ENCODE assay signal across 8 cellular contexts in the genomic region with DNA sequence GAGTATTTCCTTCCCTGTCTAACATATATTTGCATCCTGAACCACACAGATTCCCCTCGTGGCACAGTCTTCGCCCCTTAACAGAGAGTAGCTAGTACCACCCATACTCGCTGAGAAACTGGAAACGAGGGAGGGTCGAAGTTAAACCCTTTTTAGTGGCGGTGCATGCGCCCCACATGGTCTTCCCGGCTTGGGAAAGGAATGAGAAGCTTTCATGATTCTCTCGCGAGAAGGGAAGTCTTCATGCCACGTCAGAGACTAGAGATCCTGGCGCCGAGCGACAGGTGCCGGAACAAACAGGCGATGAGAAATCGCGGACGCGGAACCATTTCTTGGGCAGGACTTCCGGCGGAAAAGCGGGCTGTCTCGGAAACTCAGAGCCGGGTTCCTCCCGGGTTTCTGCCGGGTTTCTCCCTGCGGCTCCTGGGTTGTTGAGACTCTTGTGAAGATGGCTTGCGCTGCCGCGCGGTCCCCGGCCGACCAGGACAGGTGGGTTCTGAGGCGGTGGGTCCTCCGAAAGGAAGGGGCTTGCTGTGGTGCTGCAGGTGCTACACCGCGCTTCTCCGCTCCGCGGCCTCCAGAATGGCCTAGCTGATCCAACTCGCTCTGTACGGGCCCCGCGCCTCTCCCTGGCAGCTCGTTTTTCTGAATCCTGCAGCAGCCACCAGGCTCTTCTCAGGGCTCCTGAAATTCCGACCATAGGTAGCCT. TPM values are rescaled to one million over a fixed set of nuclear protein-coding genes. Genes with fewer than 3 reads are reported as not detected.
DNase-seq lines count a peak whose midpoint lies in the region; ATAC-seq, FAIRE-seq and TF ChIP-seq lines count a peak whose summit lies in the region.

TSS of gene SRP19 (plus strand) at position 359 of the 709 bp plus-strand sequence. CDS start at position 449, 90 bp downstream.

- peaks cover 4 to 33% (median 10%) of the 10 kb centered on the region in 4 experiments; a peak in 7 of 8 replicates for H3K36me3 ChIP-seq in H1 (ENCODE audit: control insufficient read depth in 2 of 4, insufficient read depth in 4 of 4, low read length in 3 of 4)

- 0 out of 2 replicates have a peak, but pooled peaks cover 3% of the 10 kb centered on the region for H3K23me2 ChIP-seq in H1 (ENCODE audit: low read depth, low read length)

- WGBS in H1 (ENCODE audit: extremely low coverage in 1 of 2, insufficient coverage in 1 of 2, insufficient read length in 1 of 2, insufficient replicate concordance in 2 of 2, low coverage in 1 of 2, low lambda C conversion rate in 2 of 2, missing lambda C conversion rate in 1 of 2), 2 experiments = 4% methylated on average over 47 of the region's 47 CpGs; no CpG with 5 or more reads in 1 of the 2 experiments

- no peak within 1 kb of the TSS for H2BK20ac ChIP-seq in H1 (ENCODE audit: low read length)

- H3K36me3 Mint-ChIP-seq in memory B cell = peaks cover 3% of the 10 kb centered on the region

- peak within 1 kb of the TSS; percentile 85 to 98 (median 92) for H3K9ac ChIP-seq in H1 (replicated peaks in 1 of 4; ENCODE audit: extremely low read depth in 1 of 4, low read depth in 3 of 4, low read length in 3 of 4)

- peak within 1 kb of the TSS; percentile 96 for H2AFZ ChIP-seq in H1 (ENCODE audit: low read length)

- peaks cover 14% of the 10 kb centered on the region for H3K4me1 Mint-ChIP-seq in memory B cell

- peak; percentile 63 to 83 for TF ChIP-seq POLR2A in H1 (IDR thresholded peaks at IDR 0.05; ENCODE audit: control extremely low read depth in 1 of 2, low read depth in 2 of 2, low read length in 2 of 2)

- H2BK5ac ChIP-seq in H1 (ENCODE audit: low read depth, low read length) = peak within 1 kb of the TSS; percentile 80

- peak within 1 kb of the TSS; percentile 47 for H4K5ac ChIP-seq in H1 (ENCODE audit: insufficient read length, low read depth, low read length)

- H3K9me3 Mint-ChIP-seq in memory B cell = peaks cover 3% of the 10 kb centered on the region

- no peak for TF ChIP-seq RAD21 in H1 (IDR thresholded peaks at IDR 0.05 in 1 of 2, conservative IDR thresholded peaks at IDR 0.05 in 1 of 2; ENCODE audit: low read depth in 2 of 2, low read length in 2 of 2)

- H3K79me2 ChIP-seq in H1 (ENCODE audit: control insufficient read depth in 1 of 2, insufficient read depth in 2 of 2, low read length in 2 of 2) = peaks cover 11 to 33% of the 10 kb centered on the region in 2 experiments; a peak in 3 of 4 replicates

- peak within 1 kb of the TSS; percentile 90 to 96 (median 93) for H3K4me3 ChIP-seq in H1 (ENCODE audit: extremely low read depth in 1 of 4, insufficient read depth in 2 of 4, low read depth in 3 of 4, low read length in 4 of 4)

- H3K9me3 ChIP-seq in H1 (ENCODE audit: insufficient read depth in 2 of 2, low read depth in 1 of 2, low read length in 1 of 2) = no peaks in the 10 kb centered on the region

- 0 out of 2 replicates have a peak within 1 kb of the TSS, but pooled peaks have one; percentile 43 for H2AK5ac ChIP-seq in H1 (ENCODE audit: low read depth, low read length)

- H3K14ac ChIP-seq in H1 (ENCODE audit: insufficient read length) = no peak within 1 kb of the TSS

- FAIRE-seq in H1 (lab: Jason Lieb, UNC) = peak; percentile 92

- H4K20me1 ChIP-seq in H1 (replicated peaks in 1 of 2; ENCODE audit: control insufficient read depth in 1 of 2, insufficient read depth in 2 of 2, low read length in 2 of 2) = peaks cover 0 to 2% of the 10 kb centered on the region in 2 experiments

- peaks cover 3% of the 10 kb centered on the region for H3K27me3 Mint-ChIP-seq in memory B cell

- H3K27ac Mint-ChIP-seq in memory B cell = peak within 1 kb of the TSS; percentile 96

- H3K56ac ChIP-seq in H1 (replicated peaks; ENCODE audit: insufficient read length, low read depth, low read length) = peak within 1 kb of the TSS; percentile 73

- ATAC-seq in GM21360 (IDR thresholded peaks at IDR 0.05; ENCODE audit: unreplicated experiment) (peak; percentile 98), memory B cell (ENCODE audit: low read depth) (peak; percentile 95)

- H3K4ac ChIP-seq in H1 (replicated peaks; ENCODE audit: insufficient read length, low read depth, low read length) = no peak within 1 kb of the TSS

- H4K91ac ChIP-seq in H1 (replicated peaks; ENCODE audit: insufficient read length, low read length) = no peak within 1 kb of the TSS

- peaks cover 0 to 9% (median 5%) of the 10 kb centered on the region in 4 experiments; a peak in 5 of 7 replicates for H3K4me1 ChIP-seq in H1 (replicated peaks in 1 of 4; ENCODE audit: control insufficient read depth in 3 of 4, insufficient read depth in 4 of 4, low read length in 3 of 4)

- CTCF ChIA-PET in H1 (lab: Charles Lee; ENCODE audit: partially characterized antibody) = interaction anchor here (1.0 to 4.1 kb wide), 2 partner anchors 13 to 15 kb away, joined by 3 to 20 read pairs; no protein-coding TSS in a partner anchor

- no peak for TF ChIP-seq EP300 in H1 (IDR thresholded peaks at IDR 0.05; ENCODE audit: borderline replicate concordance in 1 of 2, low read depth in 2 of 2, low read length in 2 of 2)

- peak within 1 kb of the TSS; percentile 96 for H3K4me3 Mint-ChIP-seq in memory B cell

- DNase-seq in COLO829 (ENCODE audit: low spot score) (peak; percentile 95), HT1080 (ENCODE audit: low read depth) (peak; percentile 95), NOMO-1 treated with DMSO at 0.1 percent for 48 hours (lab: John Stamatoyannopoulos, UW; ENCODE audit: unreplicated experiment) (peak; percentile 97), H1 (ENCODE audit: low read depth in 1 of 2, low spot score in 2 of 2) (peak; percentile 90 to 92), memory B cell (ENCODE audit: low spot score in 2 of 2) (peak; percentile 83 to 91)
- DNase-seq in activated CD8-positive, alpha-beta memory T cell treated with anti-CD3 and anti-CD28 coated beads for 4 hours (ENCODE audit: low read depth in 2 of 2) = peak; percentile 77 to 79
- peak; percentile 68 for DNase-seq in stimulated activated CD8-positive, alpha-beta memory T cell treated with anti-CD3 and anti-CD28 coated beads, Interleukin-12 subunit alpha, Interleukin-12 subunit beta, amount 100 ng/mL, for 24 hours (ENCODE audit: extremely low read depth)

- H2BK120ac ChIP-seq in H1 (replicated peaks; ENCODE audit: low read depth, low read length) = no peak within 1 kb of the TSS

- POLR2A ChIA-PET in H1 (lab: Charles Lee; ENCODE audit: partially characterized antibody) = interaction anchor here (0.6 to 2.4 kb wide), 18 partner anchors 9 to 214 kb away, joined by 3 to 12 read pairs (median 3); partner anchors contain the start of genes DCP2 and REEP5

- H3K27me3 ChIP-seq in H1 (replicated peaks in 1 of 4; ENCODE audit: control insufficient read depth in 3 of 4, extremely low read depth in 1 of 4, insufficient read depth in 3 of 4, low read length in 3 of 4) = no peaks in the 10 kb centered on the region; a peak in 2 of 7 replicates

- H3K4me2 ChIP-seq in H1 (ENCODE audit: insufficient read depth in 1 of 2, low read depth in 2 of 2, low read length in 2 of 2) = peak within 1 kb of the TSS; percentile 58 to 77

- H3K18ac ChIP-seq in H1 (ENCODE audit: extremely low read depth, low read length) = peak within 1 kb of the TSS; percentile 76

- no peaks in the 10 kb centered on the region for H3K79me1 ChIP-seq in H1 (ENCODE audit: low read depth, low read length)

- H3K27ac ChIP-seq in H1 (ENCODE audit: low read depth, low read length) = peak within 1 kb of the TSS; percentile 59; the same call in 1 of the 2 replicates

- peak within 1 kb of the TSS; percentile 96; the same call in 1 of the 2 replicates for H4K8ac ChIP-seq in H1 (ENCODE audit: extremely low read depth, insufficient read depth, low read length)

- no peak within 1 kb of the TSS; the same call in 1 of the 2 replicates for H2BK12ac ChIP-seq in H1 (ENCODE audit: low read depth, low read length)

- no peak within 1 kb of the TSS for H2BK15ac ChIP-seq in H1 (ENCODE audit: low read length)

- H3K23ac ChIP-seq in H1 (ENCODE audit: insufficient read length) = no peak within 1 kb of the TSS

- TF ChIP-seq CTCF in H1 (IDR thresholded peaks at IDR 0.05; ENCODE audit: control extremely low read depth in 1 of 3, insufficient read depth in 1 of 3, low read depth in 1 of 3, low read length in 3 of 3) = peak in 1 of 3 experiments; percentile 4; a peak in 1 of 4 replicates

TF ChIP-seq in H1, 55 proteins besides CTCF, POLR2A, EP300 and RAD21 (continues in another document):
- TF ChIP-seq CREB1 (IDR thresholded peaks at IDR 0.05) (peak; percentile 89), ASH2L (IDR thresholded peaks at IDR 0.05; ENCODE audit: low read length) (peak; percentile 91), SRF (IDR thresholded peaks at IDR 0.05; ENCODE audit: low read depth, low read length) (peak; percentile 50; the same call in 1 of the 2 replicates), CBX5 (IDR thresholded peaks at IDR 0.05; ENCODE audit: low read depth, low read length) (no peak), ATF2 (IDR thresholded peaks at IDR 0.05; ENCODE audit: low read length) (peak; percentile 94)

RNA-seq across cellular contexts. Expression of gene SRP19, which starts in this region (rescaled TPM):
- total RNA-seq in HT1080 (2014; rRNA removed; shearing (Covaris generic)) = 75.9 and 81.1 TPM in 2 replicates
- 119 and 136 TPM in 2 replicates for polyA plus RNA-seq in HT1080 (2015; cell fraction: cytosol; rRNA removed)
- polyA plus RNA-seq in HT1080 (2015; cell fraction: nucleus; rRNA removed) = 65.4 and 70.4 TPM in 2 replicates
- total RNA-seq in H1 (2021; fragmentation: NEBNext Ultra II Directional; extraction: Animal tissue kit (Norgen Biotek cat#: 25700)) = 78.6 and 79.9 TPM in 2 replicates
- polyA plus RNA-seq in H1 (2011; rRNA removed) = 14.2 and 27.5 TPM in 2 replicates
- polyA plus RNA-seq in H1 (2011; cell fraction: cytosol; rRNA removed) = 64.8 TPM
- 4.4 TPM for polyA plus RNA-seq in H1 (2011; cell fraction: nucleus; rRNA removed)
- 68.6 to 119 TPM (median 74.7 TPM) in 4 replicates for polyA plus RNA-seq in H1 (2012, experiment 1 of 2)
- 26.1 TPM for polyA plus RNA-seq in H1 (2012, experiment 2 of 2)
- 110 TPM for polyA plus RNA-seq in H1 (2013, experiment 1 of 2)
- 108 TPM for polyA plus RNA-seq in H1 (2013, experiment 2 of 2)
- 7.9 and 9.2 TPM in 2 replicates for polyA minus RNA-seq in H1 (2011; rRNA and poly(A)+ RNA removed)
- 14.5 TPM for polyA minus RNA-seq in H1 (2011; cell fraction: cytosol; rRNA and poly(A)+ RNA removed)
- polyA minus RNA-seq in H1 (2011; cell fraction: nucleus; rRNA and poly(A)+ RNA removed) = 12.7 TPM

Comparison
In these comparisons a context has a peak if more than half of its experiments do, and no peak if none do; other contexts are left out.
1. Peak in every context shown above with its lines: DNase-seq, ATAC-seq, H3K4me3 ChIP-seq and H3K27ac ChIP-seq.